In genomic region chr7:26864309-26865093, GRCh38 we compare ENCODE assay signal across 1 cellular context.
A peak's percentile ranks its signal among the peaks of the same experiment; 100 is the strongest.
TF ChIP-seq lines count a peak whose summit lies in the region.

Gene SKAP2, minus strand, starts transcription at chr7:26864590. Its CDS starts 161 bp downstream, at chr7:26864429.

TF ChIP-seq in GM12878, 131 proteins besides CTCF, POLR2A, EP300 and RAD21 (continued from another document):
- TF ChIP-seq USF2 (IDR thresholded peaks at IDR 0.05; ENCODE audit: borderline replicate concordance, low read depth, low read length) (peak; percentile 98), MEF2A (IDR thresholded peaks at IDR 0.05; ENCODE audit: insufficient read depth, low read depth, low read length) (no peak), POU2F2 (IDR thresholded peaks at IDR 0.05; ENCODE audit: borderline replicate concordance, low read depth, low read length) (no peak), ZNF207 (IDR thresholded peaks at IDR 0.05; ENCODE audit: borderline replicate concordance) (peak; percentile 69; the same call in 1 of the 2 replicates), ATF7 (IDR thresholded peaks at IDR 0.05; ENCODE audit: low read depth) (peak; percentile 61), NRF1 (conservative IDR thresholded peaks at IDR 0.05; ENCODE audit: low read depth, low read length) (peak; percentile 40; the same call in 1 of the 2 replicates), E2F8 (IDR thresholded peaks at IDR 0.05; ENCODE audit: low read depth, partially characterized antibody) (no peak), JUNB (IDR thresholded peaks at IDR 0.05) (no peak), POLR2AphosphoS2 (IDR thresholded peaks at IDR 0.05; ENCODE audit: low read depth, low read length) (peak; percentile 72; the same call in 1 of the 2 replicates), HCFC1 (IDR thresholded peaks at IDR 0.05; ENCODE audit: low read length) (peak; percentile 55), HDGF (IDR thresholded peaks at IDR 0.05) (peak; percentile 68; the same call in 1 of the 2 replicates), CREB1 (IDR thresholded peaks at IDR 0.05; ENCODE audit: low read depth) (peak; percentile 90), IRF5 (IDR thresholded peaks at IDR 0.05; ENCODE audit: borderline replicate concordance) (no peak), EGR1 (IDR thresholded peaks at IDR 0.05; ENCODE audit: borderline replicate concordance in 1 of 2, low read depth in 2 of 2, low read length in 2 of 2) (peak in 1 of 2 experiments; percentile 53; a peak in 1 of 3 replicates), ZSCAN29 (IDR thresholded peaks at IDR 0.05) (no peak), CBX5 (IDR thresholded peaks at IDR 0.05; ENCODE audit: low read depth) (0 out of 2 replicates have a peak, but pooled peaks have one; percentile 33), ZBED1 (IDR thresholded peaks at IDR 0.05; ENCODE audit: borderline replicate concordance) (no peak), CHD1 (IDR thresholded peaks at IDR 0.05; ENCODE audit: low read depth, low read length) (no peak), MXI1 (IDR thresholded peaks at IDR 0.05; ENCODE audit: low read depth, low read length) (no peak), SMAD1 (IDR thresholded peaks at IDR 0.05; ENCODE audit: low read depth, partially characterized antibody) (peak; percentile 71), IKZF1 (conservative IDR thresholded peaks at IDR 0.05) (peak; percentile 91), SKIL (IDR thresholded peaks at IDR 0.05; ENCODE audit: low read depth, poor library complexity, severe bottlenecking) (peak; percentile 15), MEF2B (IDR thresholded peaks at IDR 0.05; ENCODE audit: partially characterized antibody, poor library complexity, severe bottlenecking) (peak; percentile 28)
